Comparison of ENCODE assay signal across 17 cellular contexts in genomic region chr1:114620419-114620818, GRCh38. TPM values are rescaled to one million over a fixed set of nuclear protein-coding genes. Genes with fewer than 3 reads are reported as not detected.
DNase-seq lines count a peak whose midpoint lies in the region; ATAC-seq and TF ChIP-seq lines count a peak whose summit lies in the region.
"Had no signal": no experiment of that assay in that cellular context is flagged by ENCODE, and none has a peak within 500 bp of the region (broad histone marks: within the 10 kb centered on the region; RNA-seq: fewer than 3 reads in every experiment).

No MANE protein-coding gene starts in this region.

- H3K27me3 ChIP-seq in RWPE2 (ENCODE audit: insufficient read depth, poor library complexity, severe bottlenecking), result no peaks in the 10 kb centered on the region
- H3K27me3 ChIP-seq in testis, result no peaks in the 10 kb centered on the region
- no peaks in the 10 kb centered on the region for H3K27me3 ChIP-seq in trophoblast cell (ENCODE audit: insufficient read depth, low read length)

- H2BK5ac ChIP-seq in trophoblast cell (ENCODE audit: low read depth, low read length, poor library complexity), result no peak overlapping the region

- H3K9me3 Mint-ChIP-seq in stimulated activated effector memory CD8-positive, alpha-beta T cell treated with anti-CD3 and anti-CD28 coated beads, Interleukin-12 subunit alpha, Interleukin-12 subunit beta, amount 100 ng/mL, for 72 hours, result no peaks in the 10 kb centered on the region
- H3K9me3 Mint-ChIP-seq: T-helper 1 cell treated with Interleukin-12 subunit alpha and Interleukin-12 subunit beta and Interleukin-4 antibody, amounts not matched to agents 30 μg/mL and 1 μg/mL, for 36 hours had no signal

- no peaks in the 10 kb centered on the region for H3K79me2 ChIP-seq in trophoblast cell (ENCODE audit: control insufficient read depth, insufficient read depth, low read length, poor library complexity)

- no peak overlapping the region for H3K4me2 ChIP-seq in trophoblast cell (ENCODE audit: low read length)

- H3K4me1 ChIP-seq in RWPE2 (ENCODE audit: insufficient read depth, poor library complexity, severe bottlenecking) (peaks cover 19% of the 10 kb centered on the region), testis (no peaks in the 10 kb centered on the region), trophoblast cell (ENCODE audit: control insufficient read depth in 1 of 2, insufficient read depth in 2 of 2, low read length in 2 of 2) (no peaks in the 10 kb centered on the region)
- H3K4me1 ChIP-seq: Caco-2 had no signal

- H3K4ac ChIP-seq in trophoblast cell (ENCODE audit: low read depth, low read length), result no peak overlapping the region

- H2AK5ac ChIP-seq in trophoblast cell (ENCODE audit: low read length), result no peak overlapping the region

- H3K4me3 Mint-ChIP-seq in stimulated activated effector memory CD8-positive, alpha-beta T cell treated with anti-CD3 and anti-CD28 coated beads, Interleukin-12 subunit alpha, Interleukin-12 subunit beta, amount 100 ng/mL, for 72 hours, result no peak overlapping the region
- H3K4me3 Mint-ChIP-seq: CD14-positive monocyte; T-helper 1 cell treated with Interleukin-12 subunit alpha and Interleukin-12 subunit beta and Interleukin-4 antibody, amounts not matched to agents 30 μg/mL and 1 μg/mL, for 36 hours had no signal

- H3K4me1 Mint-ChIP-seq in stimulated activated effector memory CD8-positive, alpha-beta T cell treated with anti-CD3 and anti-CD28 coated beads, Interleukin-12 subunit alpha, Interleukin-12 subunit beta, amount 100 ng/mL, for 72 hours, result no peaks in the 10 kb centered on the region
- H3K4me1 Mint-ChIP-seq: CD14-positive monocyte had no signal

- H4K8ac ChIP-seq in trophoblast cell (ENCODE audit: low read depth, low read length), result no peak overlapping the region

- peak; percentile 59 for DNase-seq in SIG-M5 treated with dmso at 0.1 percent for 504 hours (lab: John Stamatoyannopoulos, UW; ENCODE audit: unreplicated experiment)
- no peak for DNase-seq in SIG-M5 (lab: John Stamatoyannopoulos, UW)
- DNase-seq in RWPE2 (ENCODE audit: low spot score), result no peak
- no peak for DNase-seq in epithelial cell of proximal tubule (ENCODE audit: low read depth)
- no peak for DNase-seq in testis
- DNase-seq in stimulated activated effector memory CD8-positive, alpha-beta T cell treated with anti-CD3 and anti-CD28 coated beads, Interleukin-12 subunit alpha, Interleukin-12 subunit beta, amount 100 ng/mL, for 72 hours (ENCODE audit: low spot score in 2 of 2), result no peak
- no peak for DNase-seq in Right ventricle myocardium superior
- no peak for DNase-seq in trophoblast cell
- DNase-seq: Caco-2, DND-41, GDM1, NCI-H1048, NCI-H146, NCI-H345, NCI-H526 treated with DMSO at 0.1 percent for 48 hours had no signal

- ATAC-seq in RWPE2 (ENCODE audit: low read depth), result no peak
- no peak for ATAC-seq in stimulated activated effector memory CD8-positive, alpha-beta T cell treated with anti-CD3 and anti-CD28 coated beads, Interleukin-12 subunit alpha, Interleukin-12 subunit beta, amount 100 ng/mL, for 72 hours
- no peak for ATAC-seq in Right ventricle myocardium superior (ENCODE audit: poor library complexity)

- H3K18ac ChIP-seq in trophoblast cell (ENCODE audit: low read length), result no peak overlapping the region

- no peaks in the 10 kb centered on the region for H3K36me3 Mint-ChIP-seq in stimulated activated effector memory CD8-positive, alpha-beta T cell treated with anti-CD3 and anti-CD28 coated beads, Interleukin-12 subunit alpha, Interleukin-12 subunit beta, amount 100 ng/mL, for 72 hours
- H3K36me3 Mint-ChIP-seq: CD14-positive monocyte had no signal

- no peak overlapping the region for H4K12ac ChIP-seq in trophoblast cell (ENCODE audit: low read depth, low read length)

- H3K36me3 ChIP-seq in RWPE2 (ENCODE audit: low read depth) (peaks cover 8% of the 10 kb centered on the region), testis (ENCODE audit: low read depth, missing control alignments) (no peaks in the 10 kb centered on the region), trophoblast cell (ENCODE audit: control insufficient read depth in 1 of 2, insufficient read depth in 2 of 2, low read length in 2 of 2) (no peaks in the 10 kb centered on the region)

- no peak overlapping the region for H2AFZ ChIP-seq in trophoblast cell (ENCODE audit: insufficient read depth, low read length, poor library complexity)

- no peak overlapping the region for H3K9ac ChIP-seq in trophoblast cell (ENCODE audit: low read length)

- H3K4me3 ChIP-seq in RWPE2 (ENCODE audit: severe bottlenecking) (no peak overlapping the region), epithelial cell of proximal tubule (ENCODE audit: low read depth, low read length) (no peak overlapping the region), testis (no peak overlapping the region), trophoblast cell (ENCODE audit: low read depth, low read length) (no peak overlapping the region)

- TF ChIP-seq CTCF in RWPE2 (IDR thresholded peaks at IDR 0.05; ENCODE audit: poor library complexity, severe bottlenecking), result peak; percentile 27
- TF ChIP-seq CTCF in epithelial cell of proximal tubule (conservative IDR thresholded peaks at IDR 0.05; ENCODE audit: low read depth, low read length), result peak; percentile 14
- TF ChIP-seq CTCF in testis (IDR thresholded peaks at IDR 0.05), result no peak

- no peak overlapping the region for H2BK120ac ChIP-seq in trophoblast cell (ENCODE audit: insufficient read depth, low read length, poor library complexity)

- TF ChIP-seq POLR2A in testis (IDR thresholded peaks at IDR 0.05), result no peak

- no peak overlapping the region for H3K27ac Mint-ChIP-seq in stimulated activated effector memory CD8-positive, alpha-beta T cell treated with anti-CD3 and anti-CD28 coated beads, Interleukin-12 subunit alpha, Interleukin-12 subunit beta, amount 100 ng/mL, for 72 hours
- H3K27ac Mint-ChIP-seq: CD14-positive monocyte; T-helper 1 cell treated with Interleukin-12 subunit alpha and Interleukin-12 subunit beta and Interleukin-4 antibody, amounts not matched to agents 30 μg/mL and 1 μg/mL, for 36 hours had no signal

- intact Hi-C loops in testis (cut with DNase I; ENCODE audit: low total_unique reads) (no loop called here), Right ventricle myocardium superior (cut with DNase I) (no loop called here)

- H4K91ac ChIP-seq in trophoblast cell (ENCODE audit: low read depth, low read length), result no peak overlapping the region

- H3K9me3 ChIP-seq in RWPE2 (ENCODE audit: severe bottlenecking), result no peaks in the 10 kb centered on the region
- H3K9me3 ChIP-seq in testis, result no peaks in the 10 kb centered on the region
- H3K9me3 ChIP-seq in trophoblast cell (ENCODE audit: insufficient read depth, low read depth, low read length), result no peaks in the 10 kb centered on the region
- H3K9me3 ChIP-seq: Caco-2 had no signal

- no peak overlapping the region for H2BK12ac ChIP-seq in trophoblast cell (ENCODE audit: low read length)

- no peak overlapping the region for H3K14ac ChIP-seq in trophoblast cell (ENCODE audit: low read length)

- no peak overlapping the region for H3K23ac ChIP-seq in trophoblast cell (ENCODE audit: low read length)

- H3K27ac ChIP-seq in RWPE2 (ENCODE audit: poor library complexity, severe bottlenecking) (no peak overlapping the region), testis (no peak overlapping the region), trophoblast cell (ENCODE audit: low read depth, low read length) (no peak overlapping the region)

- no peaks in the 10 kb centered on the region for H3K79me1 ChIP-seq in trophoblast cell (ENCODE audit: low read length)

- WGBS in testis, 2 donors, result 89 to 90% methylated on average over 2 of the region's 2 CpGs
- no CpG with 5 or more reads among the region's 2 CpGs for WGBS in trophoblast cell (ENCODE audit: extremely low coverage, insufficient coverage, insufficient read length)

RNA-seq across cellular contexts. Expression of gene BCAS2, which starts 39.0 kb away (rescaled TPM):
- total RNA-seq in epithelial cell of proximal tubule (56.7 and 60.5 TPM in 2 replicates), testis (10 to 100 TPM; 47.7 to 51.4 TPM), Right ventricle myocardium superior (27.9 TPM)
- polyA plus RNA-seq in testis (ENCODE audit: insufficient read depth, low read depth, low replicate concordance), result 41.8 TPM
- 61.0 and 61.1 TPM in 2 replicates for polyA plus RNA-seq in trophoblast cell (2013)

RNA-seq across cellular contexts. Expression of gene DENND2C, which starts 49.4 kb away (rescaled TPM):
- 0.29 and 0.81 TPM in 2 replicates for total RNA-seq in epithelial cell of proximal tubule
- total RNA-seq in testis, result 10 to 100 TPM; 15.0 to 18.8 TPM
- polyA plus RNA-seq in testis (ENCODE audit: insufficient read depth, low read depth, low replicate concordance), result 10.5 TPM
- 2.6 TPM for total RNA-seq in Right ventricle myocardium superior
- 0.42 and 0.46 TPM in 2 replicates for polyA plus RNA-seq in trophoblast cell (2013)

Comparison
In these comparisons a context has a peak if more than half of its experiments do, and no peak if none do; other contexts are left out.
1. CTCF ChIP-seq: peak in RWPE2 (single experiment) and epithelial cell of proximal tubule (single experiment); none in testis (0 of 3).